ENCODE assay signal across 8 cellular contexts in the genomic region with DNA sequence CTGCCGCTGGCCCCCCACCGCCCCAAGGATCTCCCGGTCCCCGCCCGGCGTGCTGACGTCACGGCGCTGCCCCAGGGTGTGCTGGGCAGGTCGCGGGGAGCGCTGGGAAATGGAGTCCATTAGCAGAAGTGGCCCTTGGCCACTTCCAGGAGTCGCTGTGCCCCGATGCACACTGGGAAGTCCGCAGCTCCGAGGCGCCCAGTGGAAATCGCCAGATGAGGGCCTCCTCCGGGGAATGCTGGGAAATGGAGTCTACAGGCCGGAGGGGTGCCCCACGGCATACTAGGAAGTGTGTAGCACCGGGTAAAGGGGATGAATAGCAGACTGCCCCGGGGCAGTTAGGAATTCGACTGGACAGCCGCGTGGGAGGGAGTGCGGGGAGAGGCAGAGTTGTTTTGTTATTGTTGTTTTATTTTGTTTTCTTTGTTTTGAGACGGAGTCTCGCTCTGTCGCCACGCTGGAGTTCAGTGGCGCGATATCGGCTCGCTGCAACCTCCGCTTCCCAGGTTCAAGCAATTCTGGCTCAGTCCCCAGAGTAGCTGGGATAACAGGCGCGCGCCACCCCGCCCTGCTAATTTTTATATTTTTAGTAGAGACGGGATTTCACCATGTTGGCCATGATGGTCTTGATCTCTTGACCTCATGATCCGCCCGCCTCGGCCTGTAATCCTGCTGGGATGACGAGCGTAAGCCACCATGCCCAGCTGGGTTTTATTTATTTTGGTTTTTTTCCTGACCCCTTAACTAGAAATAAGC. TPM values are rescaled to one million over a fixed set of nuclear protein-coding genes. Genes with fewer than 3 reads are reported as not detected.
A peak's percentile ranks its signal among the peaks of the same experiment; 100 is the strongest.
DNase-seq lines count a peak whose midpoint lies in the region; ATAC-seq and TF ChIP-seq lines count a peak whose summit lies in the region.

TSS of gene PPP1R12C (minus strand) at position 2 of the 756 bp plus-strand sequence. CDS start 94 bp downstream, outside the sequence.

- peak; percentile 99 for DNase-seq in GM13976 (ENCODE audit: low spot score)
- DNase-seq in NCI-H1694 (lab: John Stamatoyannopoulos, UW), result peak; percentile 96
- DNase-seq in amniotic stem cell (lab: John Stamatoyannopoulos, UW), result peak; percentile 96
- peak; percentile 100 for DNase-seq in left cardiac atrium
- DNase-seq in posterior vena cava (ENCODE audit: low spot score), result peak; percentile 100
- DNase-seq in upper lobe of right lung, result peak; percentile 99

- intact Hi-C loops in left cardiac atrium (cut with DNase I) (no loop called here), posterior vena cava (cut with DNase I) (loop anchor here in 1 of 2 donors (2.0 kb wide), 1 partner anchor 39 kb away; the partner anchor contains the start of gene TNNI3), upper lobe of right lung (cut with DNase I) (no loop called here)

- H3K27me3 Mint-ChIP-seq in T-helper 1 cell treated with Interleukin-12 subunit alpha and Interleukin-12 subunit beta and Interleukin-4 antibody, amounts not matched to agents 30 μg/mL and 1 μg/mL, for 36 hours (ENCODE audit: low read depth), result peaks cover under 1% of the 10 kb centered on the region

- H3K27ac Mint-ChIP-seq in T-helper 1 cell treated with Interleukin-12 subunit alpha and Interleukin-12 subunit beta and Interleukin-4 antibody, amounts not matched to agents 30 μg/mL and 1 μg/mL, for 36 hours, result peak within 1 kb of the TSS; percentile 96

- H3K4me1 Mint-ChIP-seq in T-helper 1 cell treated with Interleukin-12 subunit alpha and Interleukin-12 subunit beta and Interleukin-4 antibody, amounts not matched to agents 30 μg/mL and 1 μg/mL, for 36 hours (ENCODE audit: low read depth), result peaks cover 28% of the 10 kb centered on the region

- in situ Hi-C loops in GM13976 (cut with MboI; ENCODE audit: low sequenced_read_pairs, unreplicated experiment), result no loop called here

- peak within 1 kb of the TSS; percentile 100 for H3K4me3 Mint-ChIP-seq in T-helper 1 cell treated with Interleukin-12 subunit alpha and Interleukin-12 subunit beta and Interleukin-4 antibody, amounts not matched to agents 30 μg/mL and 1 μg/mL, for 36 hours

- peaks cover 4% of the 10 kb centered on the region for H3K36me3 Mint-ChIP-seq in T-helper 1 cell treated with Interleukin-12 subunit alpha and Interleukin-12 subunit beta and Interleukin-4 antibody, amounts not matched to agents 30 μg/mL and 1 μg/mL, for 36 hours (ENCODE audit: low read depth)

- peak within 1 kb of the TSS; percentile 84 for H3K4me3 ChIP-seq in upper lobe of right lung

- H3K9me3 ChIP-seq in upper lobe of right lung, result no peaks in the 10 kb centered on the region

- H3K27ac ChIP-seq in upper lobe of right lung, result peak within 1 kb of the TSS; percentile 78

- ATAC-seq in HG02884 (IDR thresholded peaks at IDR 0.05; ENCODE audit: unreplicated experiment), result peak; percentile 80
- ATAC-seq in left cardiac atrium, result peak; percentile 89 to 94
- peak; percentile 94 for ATAC-seq in upper lobe of right lung

- H3K36me3 ChIP-seq in upper lobe of right lung, result no peaks in the 10 kb centered on the region

- H3K4me1 ChIP-seq in upper lobe of right lung, result peaks cover 30% of the 10 kb centered on the region

- TF ChIP-seq CTCF in GM13976 (IDR thresholded peaks at IDR 0.05; ENCODE audit: borderline replicate concordance, control extremely low read depth, extremely low read depth, insufficient read depth, missing control alignments) (no peak), upper lobe of right lung (IDR thresholded peaks at IDR 0.05) (no peak)

- no peaks in the 10 kb centered on the region for H3K9me3 Mint-ChIP-seq in T-helper 1 cell treated with Interleukin-12 subunit alpha and Interleukin-12 subunit beta and Interleukin-4 antibody, amounts not matched to agents 30 μg/mL and 1 μg/mL, for 36 hours

- no peaks in the 10 kb centered on the region for H3K27me3 ChIP-seq in upper lobe of right lung

RNA-seq across cellular contexts. Expression of gene PPP1R12C, which starts in this region (rescaled TPM):
- 100 to 1,000 TPM; 117 to 193 TPM for total RNA-seq in left cardiac atrium
- total RNA-seq in posterior vena cava, result 100 to 1,000 TPM; 207 to 252 TPM
- 120 TPM for total RNA-seq in upper lobe of right lung

Comparison
In these comparisons a context has a peak if more than half of its experiments do, and no peak if none do; other contexts are left out.
1. Peak in every context shown above with its lines: DNase-seq, ATAC-seq, H3K4me3 ChIP-seq and H3K27ac ChIP-seq.